Comparison of ENCODE assay signal across 24 cellular contexts in the genomic region with DNA sequence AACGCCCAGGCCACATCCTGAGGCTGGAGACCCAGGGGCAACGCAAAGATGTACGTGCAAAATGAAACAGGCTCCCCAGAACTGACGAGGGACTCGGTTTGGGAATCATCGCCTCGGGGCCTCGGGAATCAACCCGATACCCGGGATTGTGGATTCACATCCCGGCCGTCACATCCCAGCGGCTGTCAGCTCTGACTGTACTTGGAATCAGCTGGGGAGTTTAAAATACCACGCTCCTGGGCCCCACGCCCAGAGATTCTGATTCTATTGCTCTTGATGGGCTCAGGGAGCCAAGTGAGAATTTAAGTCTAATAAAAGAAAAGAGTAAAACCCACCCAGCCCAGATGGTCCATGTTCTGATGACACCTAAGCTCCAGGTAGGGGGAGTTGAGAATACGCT.
"Had no signal": no experiment of that assay in that cellular context is flagged by ENCODE, and none has a peak within 500 bp of the region (broad histone marks: within the 10 kb centered on the region; RNA-seq: fewer than 3 reads in every experiment).

No MANE protein-coding gene starts in this region.

- H3K9me3 Mint-ChIP-seq: naive thymus-derived CD8-positive, alpha-beta T cell; stimulated activated naive CD8-positive, alpha-beta T cell treated with anti-CD3 and anti-CD28 coated beads, Interleukin-15, amount 100 ng/mL, for 72 hours had no signal

- H3K4me1 Mint-ChIP-seq: naive thymus-derived CD8-positive, alpha-beta T cell; stimulated activated naive CD8-positive, alpha-beta T cell treated with anti-CD3 and anti-CD28 coated beads, Interleukin-15, amount 100 ng/mL, for 72 hours had no signal

- H3K27me3 ChIP-seq: esophagus muscularis mucosa, heart right ventricle, left lung, pancreas, suprapubic skin, transverse colon, vagina had no signal

- H3K27ac Mint-ChIP-seq: naive thymus-derived CD8-positive, alpha-beta T cell had no signal

- ATAC-seq: left lung; lower lobe of right lung; naive thymus-derived CD8-positive, alpha-beta T cell; pancreas; sciatic nerve; stimulated activated naive CD8-positive, alpha-beta T cell treated with anti-CD3 and anti-CD28 coated beads, Interleukin-15, amount 100 ng/mL, for 72 hours had no signal

- DNase-seq: dermis blood vessel endothelial cell; effector memory CD4-positive, alpha-beta T cell; foreskin melanocyte; heart right ventricle; hippocampal formation; left cardiac atrium; left lung; lower lobe of right lung; naive thymus-derived CD8-positive, alpha-beta T cell; occipital lobe; pancreas; stimulated activated CD4-positive, alpha-beta T cell treated with anti-CD3 and anti-CD28 coated beads, Interleukin-12 subunit alpha, Interleukin-12 subunit beta, amount 100 ng/mL, for 4 hours; stimulated activated CD4-positive, alpha-beta T cell treated with anti-CD3 and anti-CD28 coated beads, Interleukin-1b, Interleukin-23, amount 100 ng/mL, for 48 hours; stimulated activated CD4-positive, alpha-beta T cell treated with anti-CD3 and anti-CD28 coated beads, Interleukin-4, amount 100 ng/mL, for 1 hour; stimulated activated CD8-positive, alpha-beta memory T cell treated with anti-CD3 and anti-CD28 coated beads, Interleukin-4, amount 100 ng/mL, for 48 hours; stimulated activated naive CD4-positive, alpha-beta T cell; stimulated activated naive CD8-positive, alpha-beta T cell treated with anti-CD3 and anti-CD28 coated beads, Interleukin-15, amount 100 ng/mL, for 72 hours; transverse colon had no signal

- H3K27ac ChIP-seq: coronary artery, esophagus muscularis mucosa, heart right ventricle, left lung, lower lobe of right lung, pancreas, suprapubic skin, transverse colon, vagina had no signal

- H3K27me3 Mint-ChIP-seq: naive thymus-derived CD8-positive, alpha-beta T cell; stimulated activated naive CD8-positive, alpha-beta T cell treated with anti-CD3 and anti-CD28 coated beads, Interleukin-15, amount 100 ng/mL, for 72 hours had no signal

- H3K4me1 ChIP-seq: heart right ventricle, left lung, lower lobe of right lung, pancreas, suprapubic skin, transverse colon, vagina had no signal

- H3K4me3 ChIP-seq: coronary artery, esophagus muscularis mucosa, heart right ventricle, left lung, lower lobe of right lung, pancreas, smooth muscle cell, suprapubic skin, transverse colon, vagina had no signal

- H3K36me3 ChIP-seq: transverse colon had no signal

- H3K4me3 Mint-ChIP-seq: naive thymus-derived CD8-positive, alpha-beta T cell; stimulated activated naive CD8-positive, alpha-beta T cell treated with anti-CD3 and anti-CD28 coated beads, Interleukin-15, amount 100 ng/mL, for 72 hours had no signal

- H3K36me3 Mint-ChIP-seq: naive thymus-derived CD8-positive, alpha-beta T cell had no signal

- H3K9me3 ChIP-seq: esophagus muscularis mucosa, heart right ventricle, left lung, lower lobe of right lung, pancreas, suprapubic skin, transverse colon, vagina had no signal
